Comparison of ENCODE assay signal across 30 cellular contexts in the genomic region with DNA sequence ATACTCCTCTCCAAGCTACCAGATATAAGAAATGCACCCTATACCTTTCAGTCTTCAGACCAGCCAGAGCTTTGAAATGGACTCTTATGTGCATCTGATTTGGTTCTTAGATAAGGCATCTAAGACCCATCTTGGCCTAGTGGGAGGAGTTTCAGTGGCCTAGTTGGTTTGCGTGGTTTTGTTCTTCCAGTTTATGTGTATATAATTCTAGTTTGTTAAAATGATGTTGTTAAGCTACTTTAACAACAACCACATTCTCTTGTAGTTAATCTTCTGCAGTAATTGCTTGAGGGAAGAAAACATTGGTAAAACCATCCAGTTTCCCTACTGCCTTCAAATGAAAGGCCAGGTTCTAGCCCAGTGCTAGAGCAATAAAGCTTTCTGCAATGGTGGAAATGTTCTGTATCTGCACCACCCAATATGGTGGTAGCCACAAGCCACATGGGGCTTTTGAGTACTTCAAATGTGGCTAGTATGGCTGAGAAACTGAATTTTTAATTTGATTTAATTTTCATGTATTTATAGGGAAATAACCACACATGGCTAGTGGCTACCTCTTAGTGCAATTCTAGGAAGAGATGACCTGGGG.
"Had no signal": no experiment of that assay in that cellular context is flagged by ENCODE, and none has a peak within 500 bp of the region (broad histone marks: within the 10 kb centered on the region; RNA-seq: fewer than 3 reads in every experiment).

No MANE protein-coding gene starts in this region.

- H3K4me2 ChIP-seq: PC-9 had no signal

- DNase-seq: activated CD4-positive, alpha-beta memory T cell treated with anti-CD3 and anti-CD28 coated beads, Interleukin-2, amount 10 ng/mL, durations not matched to agents 7 days and 5 days; activated CD4-positive, alpha-beta T cell treated with anti-CD3 and anti-CD28 coated beads for 1 hour; activated CD4-positive, alpha-beta T cell treated with anti-CD3 and anti-CD28 coated beads for 48 hours; activated CD4-positive, CD25-positive, alpha-beta regulatory T cell; activated CD8-positive, alpha-beta memory T cell treated with anti-CD3 and anti-CD28 coated beads, Interleukin-2, amount 50 U/mL, for 48 hours; activated effector memory CD4-positive, alpha-beta T cell treated with anti-CD3 and anti-CD28 coated beads, Interleukin-2, amount 50 U/mL, for 16 hours; activated naive CD4-positive, alpha-beta T cell; activated naive CD4-positive, alpha-beta T cell treated with anti-CD3 and anti-CD28 coated beads, Interleukin-2, amount 50 U/mL, for 16 hours; activated naive CD8-positive, alpha-beta T cell treated with anti-CD3 and anti-CD28 coated beads for 36 hours; activated T-cell treated with anti-CD3 and anti-CD28 coated beads, Interleukin-2, amount 50 U/mL, for 48 hours; amniotic stem cell; aorta; brain microvascular endothelial cell; central memory CD4-positive, alpha-beta T cell; Karpas-422; KBM-7; MM.1S; MV-4-11; NCI-H1092; NCI-H1436 treated with DMSO at 0.1 percent for 48 hours; NCI-H1694 treated with DMSO at 0.1 percent for 48 hours; NCI-H2029; NCI-H345; NCI-H524 treated with DMSO at 0.1 percent for 48 hours; PC-9; Right ventricle myocardium superior; SW 1271; T-helper 1 cell; T-helper 9 cell; WERI-Rb-1 had no signal

- H3K27me3 ChIP-seq: brain microvascular endothelial cell had no signal

- H3K27ac ChIP-seq: brain microvascular endothelial cell, PC-9, WERI-Rb-1 had no signal

- H3K4me3 ChIP-seq: PC-9 had no signal

- H2AFZ ChIP-seq: PC-9 had no signal
